15 cellular contexts compared by ENCODE assay signal in the genomic region with DNA sequence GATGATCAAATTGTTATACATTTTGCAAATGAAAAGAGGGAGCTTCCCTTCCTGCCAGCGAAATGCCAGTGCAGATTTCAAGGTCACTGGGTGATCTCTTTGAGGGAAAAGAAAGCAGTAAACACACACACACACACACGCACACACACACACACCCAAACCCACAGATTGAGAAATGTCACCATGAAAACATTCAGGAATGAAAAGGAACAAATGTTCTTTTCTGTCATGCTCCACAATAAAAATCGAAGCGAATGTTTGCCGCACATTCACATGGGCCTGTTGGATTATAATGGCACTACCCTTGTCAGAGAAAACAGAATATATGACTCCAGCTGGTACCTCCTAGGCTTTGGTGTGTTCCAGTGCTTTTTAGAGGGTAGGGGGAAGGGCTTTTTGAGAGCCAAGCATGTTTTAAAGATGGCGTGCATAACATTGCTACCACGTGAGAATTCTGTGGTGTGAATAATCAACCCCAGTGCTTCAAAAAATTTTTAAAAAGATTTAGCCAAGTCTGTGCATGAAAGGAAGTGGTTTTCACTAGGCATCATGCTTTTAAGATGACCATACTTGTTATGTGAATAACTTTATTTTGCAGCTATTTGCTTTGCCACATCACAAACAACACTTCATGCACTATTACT.
DNase-seq lines count a peak whose midpoint lies in the region; ATAC-seq and TF ChIP-seq lines count a peak whose summit lies in the region.
"Had no signal": no experiment of that assay in that cellular context is flagged by ENCODE, and none has a peak within 500 bp of the region (broad histone marks: within the 10 kb centered on the region; RNA-seq: fewer than 3 reads in every experiment).

No MANE protein-coding gene starts in this region.

- H3K27ac Mint-ChIP-seq in osteocyte (ENCODE audit: unreplicated experiment), result peak overlapping the region; percentile 66
- H3K27ac Mint-ChIP-seq: T-helper 2 cell treated with Interferon-gamma antibody and Interleukin-4, amounts not matched to agents 5 μg/mL and 100 μg/mL, for 36 hours had no signal

- ATAC-seq in HG03460 (IDR thresholded peaks at IDR 0.05; ENCODE audit: unreplicated experiment), result no peak
- ATAC-seq in GM18868 (IDR thresholded peaks at IDR 0.05; ENCODE audit: unreplicated experiment), result no peak

- peak; percentile 14 for DNase-seq in Daoy (ENCODE audit: low read depth)
- peak in 1 of 2 experiments; percentile 47 for DNase-seq in SJSA1 (ENCODE audit: low read depth in 1 of 2, low spot score in 2 of 2)
- DNase-seq in fibroblast of mammary gland (ENCODE audit: low read depth), result peak; percentile 34
- no peak for DNase-seq in osteocyte (ENCODE audit: extremely low spot score, unreplicated experiment)
- no peak for DNase-seq in germinal center (ENCODE audit: low spot score)
- no peak for DNase-seq in NCI-H345 (lab: John Stamatoyannopoulos, UW)
- DNase-seq: activated CD8-positive, alpha-beta memory T cell treated with anti-CD3 and anti-CD28 coated beads, Interleukin-2, amount 50 U/mL, for 48 hours; Caco-2; caudate nucleus; head of caudate nucleus; stimulated activated CD8-positive, alpha-beta memory T cell treated with anti-CD3 and anti-CD28 coated beads, Interleukin-4, amount 100 ng/mL, for 48 hours had no signal

- H3K4me1 Mint-ChIP-seq in osteocyte (ENCODE audit: unreplicated experiment), result peaks cover 56% of the 10 kb centered on the region

- H3K4me3 Mint-ChIP-seq in osteocyte (ENCODE audit: unreplicated experiment), result no peak overlapping the region
- H3K4me3 Mint-ChIP-seq: T-helper 2 cell treated with Interferon-gamma antibody and Interleukin-4, amounts not matched to agents 5 μg/mL and 100 μg/mL, for 36 hours had no signal

- no peaks in the 10 kb centered on the region for H3K27me3 Mint-ChIP-seq in osteocyte (ENCODE audit: unreplicated experiment)

- H3K9me3 ChIP-seq in SJSA1 (replicated peaks), result no peaks in the 10 kb centered on the region

- H3K27me3 ChIP-seq in SJSA1 (replicated peaks), result no peaks in the 10 kb centered on the region

- H3K27ac ChIP-seq in SJSA1, result 0 out of 2 replicates have a peak overlapping the region, but pooled peaks have one; percentile 9
- H3K27ac ChIP-seq: HL-60 had no signal

- H3K36me3 ChIP-seq in SJSA1, result no peaks in the 10 kb centered on the region

- no peaks in the 10 kb centered on the region for H3K36me3 Mint-ChIP-seq in osteocyte (ENCODE audit: unreplicated experiment)

- TF ChIP-seq CTCF in fibroblast of mammary gland (conservative IDR thresholded peaks at IDR 0.05; ENCODE audit: control insufficient read depth, insufficient read depth, low read depth, low read length) (no peak), osteocyte (IDR thresholded peaks at IDR 0.05) (no peak)

- H3K4me3 ChIP-seq in SJSA1, result no peak overlapping the region
- H3K4me3 ChIP-seq in fibroblast of mammary gland (ENCODE audit: control insufficient read depth, low read depth, low read length), result no peak overlapping the region

- H3K9me3 Mint-ChIP-seq in osteocyte (ENCODE audit: unreplicated experiment), result no peaks in the 10 kb centered on the region
- H3K9me3 Mint-ChIP-seq: T-helper 2 cell treated with Interferon-gamma antibody and Interleukin-4, amounts not matched to agents 5 μg/mL and 100 μg/mL, for 36 hours had no signal

- H3K4me1 ChIP-seq in SJSA1 (replicated peaks), result peaks cover 7% of the 10 kb centered on the region
- H3K4me1 ChIP-seq: Caco-2 had no signal

Comparison
In these comparisons a context has a peak if more than half of its experiments do, and no peak if none do; other contexts are left out.
1. DNase-seq: peak in Daoy (single experiment) and fibroblast of mammary gland (single experiment); none in osteocyte (single experiment), germinal center (single experiment) and NCI-H345 (single experiment).